8 cellular contexts compared by ENCODE assay signal in genomic region chr22:41833369-41834004, GRCh38. TPM values are rescaled to one million over a fixed set of nuclear protein-coding genes. Genes with fewer than 3 reads are reported as not detected.
A peak's percentile ranks its signal among the peaks of the same experiment; 100 is the strongest.
DNase-seq lines count a peak whose midpoint lies in the region; ATAC-seq and TF ChIP-seq lines count a peak whose summit lies in the region.

No MANE protein-coding gene starts in this region.

- peak overlapping the region; percentile 99 for H3K9ac ChIP-seq in OCI-LY1 (ENCODE audit: low read length)

- peak overlapping the region; percentile 95 for H3K27ac ChIP-seq in OCI-LY1 (ENCODE audit: low read depth, low read length, poor library complexity, severe bottlenecking)
- H3K27ac ChIP-seq in vagina, result peak overlapping the region; percentile 99

- peaks cover 10% of the 10 kb centered on the region for H3K36me3 ChIP-seq in GM06990 (ENCODE audit: control insufficient read depth, insufficient read depth, low read length)
- H3K36me3 ChIP-seq in OCI-LY1 (ENCODE audit: insufficient read depth, low read length), result peaks cover 60% of the 10 kb centered on the region
- no peaks in the 10 kb centered on the region for H3K36me3 ChIP-seq in vagina

- DNase-seq in GM06990 (ENCODE audit: extremely low read depth, insufficient read length) (peak; percentile 83), HCEC 1CT (peak; percentile 12), glomerular visceral epithelial cell (ENCODE audit: extremely low spot score) (peak; percentile 30), omental fat pad (ENCODE audit: low spot score) (no peak), vagina (ENCODE audit: extremely low spot score in 2 of 2) (no peak)
- peak; percentile 58 for DNase-seq in activated naive CD4-positive, alpha-beta T cell treated with Interleukin-2 at 50 U/mL for 16 hours

- H3F3A ChIP-seq in OCI-LY1 (ENCODE audit: insufficient read depth, low read length), result no peaks in the 10 kb centered on the region

- TF ChIP-seq CTCF in GM06990 (IDR thresholded peaks at IDR 0.05; ENCODE audit: insufficient read depth, low read length, poor library complexity, severe bottlenecking) (no peak), OCI-LY1 (IDR thresholded peaks at IDR 0.05; ENCODE audit: low read length) (no peak), omental fat pad (IDR thresholded peaks at IDR 0.05) (no peak), vagina (IDR thresholded peaks at IDR 0.05) (no peak)

- intact Hi-C loops in vagina (cut with DNase I), result no loop called here

- H3K9me3 ChIP-seq in OCI-LY1 (ENCODE audit: low read length) (peaks cover 6% of the 10 kb centered on the region; the same call in 1 of the 2 replicates), vagina (no peaks in the 10 kb centered on the region)

- H3K4me1 ChIP-seq in OCI-LY1 (ENCODE audit: insufficient read depth, low read length, severe bottlenecking) (peaks cover 51% of the 10 kb centered on the region), vagina (peaks cover 31% of the 10 kb centered on the region)

- H3K9me2 ChIP-seq in OCI-LY1 (ENCODE audit: low read depth, low read length), result no peaks in the 10 kb centered on the region

- no peaks in the 10 kb centered on the region for H4K20me1 ChIP-seq in OCI-LY1 (ENCODE audit: insufficient read depth, low read length)

- peak overlapping the region; percentile 95 for H3K4me3 ChIP-seq in GM06990 (replicated peaks; ENCODE audit: low read depth, low read length)
- peak overlapping the region; percentile 97 for H3K4me3 ChIP-seq in OCI-LY1 (ENCODE audit: low read depth, low read length, poor library complexity, severe bottlenecking)
- peak overlapping the region; percentile 70 to 87 for H3K4me3 ChIP-seq in vagina

- H3K4me2 ChIP-seq in OCI-LY1 (ENCODE audit: low read length), result peak overlapping the region; percentile 94

- no peak for TF ChIP-seq POLR2A in vagina (IDR thresholded peaks at IDR 0.05)

- no peak overlapping the region for H2AFZ ChIP-seq in OCI-LY1 (ENCODE audit: low read length)

- peaks cover 51% of the 10 kb centered on the region for H3K79me2 ChIP-seq in OCI-LY1 (ENCODE audit: insufficient read depth, low read length)

- ATAC-seq in omental fat pad (ENCODE audit: low FRiP score) (peak; percentile 14), GM19467 (IDR thresholded peaks at IDR 0.05; ENCODE audit: unreplicated experiment) (no peak)

- no peaks in the 10 kb centered on the region for H3K27me3 ChIP-seq in GM06990 (replicated peaks; ENCODE audit: control insufficient read depth, insufficient read depth, low read length)
- H3K27me3 ChIP-seq in OCI-LY1 (ENCODE audit: insufficient read depth, low read length), result no peaks in the 10 kb centered on the region
- H3K27me3 ChIP-seq in vagina, result no peaks in the 10 kb centered on the region

RNA-seq across cellular contexts. Expression of gene SREBF2, which starts 0.6 kb away (rescaled TPM):
- total RNA-seq in omental fat pad (10 to 100 TPM; 26.3 to 63.5 (median 33.8) TPM), vagina (98.0 TPM)

RNA-seq across cellular contexts. Expression of gene CCDC134, which starts 33.0 kb away (rescaled TPM):
- total RNA-seq in omental fat pad, result 1 to 10 TPM; 1.6 to 3.5 (median 3.4) TPM
- 8.8 TPM for total RNA-seq in vagina

Comparison
In these comparisons a context has a peak if more than half of its experiments do, and no peak if none do; other contexts are left out.
1. DNase-seq: peak in GM06990 (single experiment), HCEC 1CT (single experiment), activated naive CD4-positive, alpha-beta T cell treated with Interleukin-2 at 50 U/mL for 16 hours (single experiment) and glomerular visceral epithelial cell (single experiment); none in omental fat pad (single experiment) and vagina (0 of 2).
2. Peak in every context shown above with its lines, with median percentiles within 50 percentile points of each other: H3K4me3 ChIP-seq.